In genomic region chr3:45915518-45916231, GRCh38 we compare ENCODE assay signal across 8 cellular contexts. TPM values are rescaled to one million over a fixed set of nuclear protein-coding genes. Genes with fewer than 3 reads are reported as not detected.
A peak's percentile ranks its signal among the peaks of the same experiment; 100 is the strongest.
DNase-seq lines count a peak whose midpoint lies in the region; ATAC-seq and TF ChIP-seq lines count a peak whose summit lies in the region.

No MANE protein-coding gene starts in this region.

- H3K27me3 Mint-ChIP-seq in activated T-helper 17 cell treated with anti-CD3 and anti-CD28 coated beads, Interleukin-2, amount 50 U/mL, for 72 hours: no peaks in the 10 kb centered on the region

- H3K4me3 Mint-ChIP-seq in activated T-helper 17 cell treated with anti-CD3 and anti-CD28 coated beads, Interleukin-2, amount 50 U/mL, for 72 hours: peak overlapping the region; percentile 75

- H3K27ac Mint-ChIP-seq in activated T-helper 17 cell treated with anti-CD3 and anti-CD28 coated beads, Interleukin-2, amount 50 U/mL, for 72 hours: peak overlapping the region; percentile 89

- DNase-seq in NCI-H2171 treated with DMSO at 0.1 percent for 48 hours (lab: John Stamatoyannopoulos, UW): peak; percentile 58
- DNase-seq in kidney glomerular epithelial cell (lab: John Stamatoyannopoulos, UW): peak; percentile 69
- DNase-seq in stimulated activated CD8-positive, alpha-beta memory T cell treated with anti-CD3 and anti-CD28 coated beads, Interleukin-2, amount 100 ng/mL, for 1 hour (ENCODE audit: low read depth in 2 of 2): peak; percentile 58 to 59
- DNase-seq in hippocampal formation (lab: John Stamatoyannopoulos, UW): no peak
- DNase-seq in ureter (ENCODE audit: low spot score): no peak

- no peak for TF ChIP-seq POLR2A in GM18505 (IDR thresholded peaks at IDR 0.05; ENCODE audit: borderline replicate concordance, extremely low read depth, insufficient read depth, insufficient read length)

- peaks cover 33% of the 10 kb centered on the region for H3K4me1 Mint-ChIP-seq in activated T-helper 17 cell treated with anti-CD3 and anti-CD28 coated beads, Interleukin-2, amount 50 U/mL, for 72 hours

- H3K36me3 Mint-ChIP-seq in activated T-helper 17 cell treated with anti-CD3 and anti-CD28 coated beads, Interleukin-2, amount 50 U/mL, for 72 hours (ENCODE audit: low read depth): peaks cover 37% of the 10 kb centered on the region

- H3K9me3 Mint-ChIP-seq in activated T-helper 17 cell treated with anti-CD3 and anti-CD28 coated beads, Interleukin-2, amount 50 U/mL, for 72 hours: no peaks in the 10 kb centered on the region

- peak; percentile 94 for ATAC-seq in GM18505 (IDR thresholded peaks at IDR 0.05; ENCODE audit: unreplicated experiment)
- ATAC-seq in HG02610 (IDR thresholded peaks at IDR 0.05; ENCODE audit: unreplicated experiment): peak; percentile 90
- peak; percentile 94 for ATAC-seq in activated T-helper 17 cell treated with anti-CD3 and anti-CD28 coated beads, Interleukin-2, amount 50 U/mL, for 72 hours (replicated peaks)

RNA-seq across cellular contexts. Expression of gene CXCR6, which starts 27.6 kb away (rescaled TPM):
- 10 to 100 TPM; 13.7 to 25.4 TPM for total RNA-seq in activated T-helper 17 cell treated with anti-CD3 and anti-CD28 coated beads, Interleukin-2, amount 50 U/mL, for 72 hours
- 3.1 TPM for total RNA-seq in ureter

RNA-seq across cellular contexts. Expression of gene CCR9, which starts 29.3 kb away (rescaled TPM):
- under 1 TPM; 0.15 to 0.19 TPM for total RNA-seq in activated T-helper 17 cell treated with anti-CD3 and anti-CD28 coated beads, Interleukin-2, amount 50 U/mL, for 72 hours
- total RNA-seq in ureter: not detected

Comparison
In these comparisons a context has a peak if more than half of its experiments do, and no peak if none do; other contexts are left out.
1. DNase-seq: peak in NCI-H2171 treated with DMSO at 0.1 percent for 48 hours (single experiment), kidney glomerular epithelial cell (single experiment) and stimulated activated CD8-positive, alpha-beta memory T cell treated with anti-CD3 and anti-CD28 coated beads, Interleukin-2, amount 100 ng/mL, for 1 hour (2 of 2); none in hippocampal formation (0 of 2) and ureter (single experiment).
2. Peak in every context shown above with its lines, with median percentiles within 50 percentile points of each other: ATAC-seq.